29 cellular contexts compared by ENCODE assay signal in the genomic region with DNA sequence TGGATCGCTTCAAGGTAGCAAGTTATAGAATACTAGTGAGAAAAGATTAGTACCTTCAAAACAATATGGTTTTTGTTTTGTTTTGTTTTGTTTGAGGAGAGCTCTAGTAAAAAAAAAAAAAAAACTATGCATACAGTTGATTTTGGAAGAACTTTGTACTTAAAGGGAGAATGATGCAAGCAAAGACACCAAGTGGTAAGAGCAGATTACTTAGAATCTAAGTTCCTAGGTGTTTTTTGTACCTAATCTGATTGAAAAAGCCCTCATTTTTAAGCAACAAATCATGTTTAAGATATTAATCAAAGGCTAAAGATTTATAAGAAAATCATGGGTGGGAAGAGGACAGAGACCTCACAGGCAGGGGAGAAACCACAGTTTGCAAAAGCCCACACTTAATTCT.
"Had no signal": no experiment of that assay in that cellular context is flagged by ENCODE, and none has a peak within 500 bp of the region (broad histone marks: within the 10 kb centered on the region; RNA-seq: fewer than 3 reads in every experiment).

No MANE protein-coding gene starts in this region.

- H3K4me3 ChIP-seq: stomach, suprapubic skin, testis, thoracic aorta, thyroid gland, tibial artery, tibial nerve, transverse colon, upper lobe of left lung, upper lobe of right lung, uterus, vagina had no signal

- H3K4me1 Mint-ChIP-seq: stimulated activated effector memory CD8-positive, alpha-beta T cell treated with anti-CD3 and anti-CD28 coated beads, Interleukin-12 subunit alpha, Interleukin-12 subunit beta, amount 100 ng/mL, for 72 hours; stimulated activated memory B cell treated with anti-CD40 and anti-IgM and Interleukin-4, amounts not matched to agents 10 μg/mL and 1 μg/mL and 100 μg/mL, for 72 hours; stimulated activated naive B cell treated with anti-CD40 and anti-IgM and Interleukin-4, amounts not matched to agents 10 μg/mL and 1 μg/mL and 100 μg/mL, for 72 hours; stimulated activated naive CD8-positive, alpha-beta T cell treated with anti-CD3 and anti-CD28 coated beads, Interleukin-15, amount 100 ng/mL, for 72 hours had no signal

- H3K4me3 Mint-ChIP-seq: stimulated activated effector memory CD8-positive, alpha-beta T cell treated with anti-CD3 and anti-CD28 coated beads, Interleukin-12 subunit alpha, Interleukin-12 subunit beta, amount 100 ng/mL, for 72 hours; stimulated activated memory B cell treated with anti-CD40 and anti-IgM and Interleukin-4, amounts not matched to agents 10 μg/mL and 1 μg/mL and 100 μg/mL, for 72 hours; stimulated activated naive B cell treated with anti-CD40 and anti-IgM and Interleukin-4, amounts not matched to agents 10 μg/mL and 1 μg/mL and 100 μg/mL, for 72 hours; stimulated activated naive CD8-positive, alpha-beta T cell treated with anti-CD3 and anti-CD28 coated beads, Interleukin-15, amount 100 ng/mL, for 72 hours; stimulated activated naive CD8-positive, alpha-beta T cell treated with anti-CD3 and anti-CD28 coated beads, Interleukin-15, Interleukin-2, amounts not matched to agents 100 ng/mL and 50 ng/mL, for 24 hours; type B pancreatic cell had no signal

- H3K27ac Mint-ChIP-seq: stimulated activated effector memory CD8-positive, alpha-beta T cell treated with anti-CD3 and anti-CD28 coated beads, Interleukin-12 subunit alpha, Interleukin-12 subunit beta, amount 100 ng/mL, for 72 hours; stimulated activated memory B cell treated with anti-CD40 and anti-IgM and Interleukin-4, amounts not matched to agents 10 μg/mL and 1 μg/mL and 100 μg/mL, for 72 hours; stimulated activated naive B cell treated with anti-CD40 and anti-IgM and Interleukin-4, amounts not matched to agents 10 μg/mL and 1 μg/mL and 100 μg/mL, for 72 hours; stimulated activated naive CD8-positive, alpha-beta T cell treated with anti-CD3 and anti-CD28 coated beads, Interleukin-15, amount 100 ng/mL, for 72 hours; stimulated activated naive CD8-positive, alpha-beta T cell treated with anti-CD3 and anti-CD28 coated beads, Interleukin-15, Interleukin-2, amounts not matched to agents 100 ng/mL and 50 ng/mL, for 24 hours; type B pancreatic cell had no signal

- H3K36me3 Mint-ChIP-seq: stimulated activated effector memory CD8-positive, alpha-beta T cell treated with anti-CD3 and anti-CD28 coated beads, Interleukin-12 subunit alpha, Interleukin-12 subunit beta, amount 100 ng/mL, for 72 hours; stimulated activated memory B cell treated with anti-CD40 and anti-IgM and Interleukin-4, amounts not matched to agents 10 μg/mL and 1 μg/mL and 100 μg/mL, for 72 hours; stimulated activated naive B cell treated with anti-CD40 and anti-IgM and Interleukin-4, amounts not matched to agents 10 μg/mL and 1 μg/mL and 100 μg/mL, for 72 hours had no signal

- H3K36me3 ChIP-seq: stomach, suprapubic skin, thoracic aorta, thyroid gland, tibial artery, tibial nerve, transverse colon, upper lobe of left lung, upper lobe of right lung, uterus, vagina had no signal

- H3K27me3 ChIP-seq: stomach, suprapubic skin, testis, thyroid gland, tibial artery, tibial nerve, transverse colon, upper lobe of left lung, upper lobe of right lung, uterus, vagina had no signal

- H3K27ac ChIP-seq: stomach, suprapubic skin, testis, thoracic aorta, thyroid gland, tibial artery, tibial nerve, transverse colon, upper lobe of left lung, upper lobe of right lung, uterus, vagina had no signal

- FAIRE-seq: urothelium cell line had no signal

- ATAC-seq: stimulated activated effector memory CD8-positive, alpha-beta T cell treated with anti-CD3 and anti-CD28 coated beads, Interleukin-12 subunit alpha, Interleukin-12 subunit beta, amount 100 ng/mL, for 72 hours; stimulated activated memory B cell treated with anti-CD40 and anti-IgM and Interleukin-4, amounts not matched to agents 10 μg/mL and 1 μg/mL and 100 μg/mL, for 72 hours; stimulated activated naive B cell treated with anti-CD40 and anti-IgM and Interleukin-4, amounts not matched to agents 10 μg/mL and 1 μg/mL and 100 μg/mL, for 72 hours; stimulated activated naive CD8-positive, alpha-beta T cell treated with anti-CD3 and anti-CD28 coated beads, Interleukin-15, amount 100 ng/mL, for 72 hours; stimulated activated naive CD8-positive, alpha-beta T cell treated with anti-CD3 and anti-CD28 coated beads, Interleukin-15, Interleukin-2, amounts not matched to agents 100 U/mL and 50 U/mL, for 24 hours; upper lobe of right lung had no signal

- H3K27me3 Mint-ChIP-seq: stimulated activated memory B cell treated with anti-CD40 and anti-IgM and Interleukin-4, amounts not matched to agents 10 μg/mL and 1 μg/mL and 100 μg/mL, for 72 hours; stimulated activated naive B cell treated with anti-CD40 and anti-IgM and Interleukin-4, amounts not matched to agents 10 μg/mL and 1 μg/mL and 100 μg/mL, for 72 hours; stimulated activated naive CD8-positive, alpha-beta T cell treated with anti-CD3 and anti-CD28 coated beads, Interleukin-15, amount 100 ng/mL, for 72 hours; stimulated activated naive CD8-positive, alpha-beta T cell treated with anti-CD3 and anti-CD28 coated beads, Interleukin-15, Interleukin-2, amounts not matched to agents 100 ng/mL and 50 ng/mL, for 24 hours had no signal

- H3K4me1 ChIP-seq: stomach, suprapubic skin, testis, thyroid gland, tibial artery, tibial nerve, transverse colon, upper lobe of left lung, upper lobe of right lung, uterus, vagina had no signal

- H3K9me3 ChIP-seq: suprapubic skin, testis, thoracic aorta, thyroid gland, tibial artery, transverse colon, upper lobe of left lung, upper lobe of right lung, uterus, vagina had no signal

- DNase-seq: stimulated activated CD4-positive, alpha-beta T cell treated with anti-CD3 and anti-CD28 coated beads, Interleukin-2, amount 100 ng/mL, for 48 hours; stimulated activated CD4-positive, alpha-beta T cell treated with anti-CD3 and anti-CD28 coated beads, Interleukin-4, amount 100 ng/mL, for 1 hour; stimulated activated CD4-positive, alpha-beta T cell treated with anti-CD3 and anti-CD28 coated beads, Interleukin-4, amount 100 ng/mL, for 24 hours; stimulated activated CD4-positive, alpha-beta T cell treated with anti-CD3 and anti-CD28 coated beads, Interleukin-4, amount 100 ng/mL, for 4 hours; stimulated activated CD8-positive, alpha-beta memory T cell treated with anti-CD3 and anti-CD28 coated beads, Interleukin-4, amount 100 ng/mL, for 48 hours; stimulated activated naive B cell treated with anti-CD40 and anti-IgM and Interleukin-4, amounts not matched to agents 10 μg/mL and 1 μg/mL and 100 μg/mL, for 72 hours; stimulated activated naive CD4-positive, alpha-beta T cell; stimulated activated naive CD4-positive, alpha-beta T cell treated with Interleukin-2 at 50 U/mL for 16 hours; stimulated activated naive CD8-positive, alpha-beta T cell treated with anti-CD3 and anti-CD28 coated beads, Interleukin-15, amount 100 ng/mL, for 72 hours; stimulated activated naive CD8-positive, alpha-beta T cell treated with anti-CD3 and anti-CD28 coated beads, Interleukin-15, Interleukin-2, amounts not matched to agents 100 U/mL and 50 U/mL, for 24 hours; stomach; substantia nigra; testis; thyroid gland; tibial artery; transverse colon; trophoblast cell; upper lobe of left lung; upper lobe of right lung; uterus had no signal
